ENCODE assay signal across 8 cellular contexts in genomic region chr4:89226665-89227572, GRCh38.
A peak's percentile ranks its signal among the peaks of the same experiment; 100 is the strongest.
DNase-seq lines count a peak whose midpoint lies in the region; ATAC-seq, FAIRE-seq and TF ChIP-seq lines count a peak whose summit lies in the region.

No MANE protein-coding gene starts in this region.

- 43% methylated on average over 9 of the region's 9 CpGs for WGBS in esophagus muscularis mucosa

- H3K4me1 Mint-ChIP-seq in activated T-cell treated with anti-CD3 and anti-CD28 coated beads, Interleukin-2, amount 50 U/mL, for 24 hours (ENCODE audit: low read depth) = peaks cover 23% of the 10 kb centered on the region
- H3K4me1 Mint-ChIP-seq in naive thymus-derived CD8-positive, alpha-beta T cell = peaks cover 0 to 4% (median 1%) of the 10 kb centered on the region in 4 donors
- peaks cover 6% of the 10 kb centered on the region for H3K4me1 Mint-ChIP-seq in stimulated activated memory B cell treated with anti-CD40 and anti-IgM and Interleukin-4, amounts not matched to agents 10 μg/mL and 1 μg/mL and 100 μg/mL, for 72 hours

- peak; percentile 94 for TF ChIP-seq CTCF in D721Med (IDR thresholded peaks at IDR 0.05; ENCODE audit: insufficient read depth, missing control alignments)
- peak; percentile 74 to 80 (median 78) for TF ChIP-seq CTCF in esophagus muscularis mucosa (IDR thresholded peaks at IDR 0.05)

- intact Hi-C loops in esophagus muscularis mucosa (cut with DNase I) = loop anchor here (1.0 to 5.0 kb wide), 2 partner anchors 207 to 675 kb away; no protein-coding TSS in a partner anchor

- DNase-seq in D721Med (ENCODE audit: insufficient read length, low spot score) (no peak), HuH-7.5 (ENCODE audit: low spot score) (peak; percentile 22), OCI-M1 (lab: John Stamatoyannopoulos, UW) (peak; percentile 91), esophagus muscularis mucosa (ENCODE audit: extremely low spot score) (no peak)
- peak; percentile 74 for DNase-seq in activated T-cell treated with anti-CD3 and anti-CD28 coated beads, Interleukin-2, amount 50 U/mL, for 24 hours
- DNase-seq in naive thymus-derived CD8-positive, alpha-beta T cell = peak; percentile 39 to 85 (median 68)

- ATAC-seq in GM21423 (IDR thresholded peaks at IDR 0.05; ENCODE audit: unreplicated experiment) = peak; percentile 91
- ATAC-seq in naive thymus-derived CD8-positive, alpha-beta T cell = peak; percentile 85 to 96
- ATAC-seq in stimulated activated memory B cell treated with anti-CD40 and anti-IgM and Interleukin-4, amounts not matched to agents 10 μg/mL and 1 μg/mL and 100 μg/mL, for 72 hours = peak; percentile 86

- no peaks in the 10 kb centered on the region for H3K27me3 ChIP-seq in esophagus muscularis mucosa

- H3K27ac ChIP-seq in esophagus muscularis mucosa (replicated peaks in 1 of 4) = no peak overlapping the region

- H3K4me3 Mint-ChIP-seq in activated T-cell treated with anti-CD3 and anti-CD28 coated beads, Interleukin-2, amount 50 U/mL, for 24 hours = peak overlapping the region; percentile 55
- peak overlapping the region in 6 of 10 donors; percentile 7 to 67 (median 58) for H3K4me3 Mint-ChIP-seq in naive thymus-derived CD8-positive, alpha-beta T cell
- H3K4me3 Mint-ChIP-seq in stimulated activated memory B cell treated with anti-CD40 and anti-IgM and Interleukin-4, amounts not matched to agents 10 μg/mL and 1 μg/mL and 100 μg/mL, for 72 hours = peak overlapping the region; percentile 17

- H3K9me3 ChIP-seq in esophagus muscularis mucosa = no peaks in the 10 kb centered on the region

- H3K27ac Mint-ChIP-seq in activated T-cell treated with anti-CD3 and anti-CD28 coated beads, Interleukin-2, amount 50 U/mL, for 24 hours = no peak overlapping the region
- peak overlapping the region in 4 of 10 donors; percentile 8 to 68 (median 54) for H3K27ac Mint-ChIP-seq in naive thymus-derived CD8-positive, alpha-beta T cell
- H3K27ac Mint-ChIP-seq in stimulated activated memory B cell treated with anti-CD40 and anti-IgM and Interleukin-4, amounts not matched to agents 10 μg/mL and 1 μg/mL and 100 μg/mL, for 72 hours = no peak overlapping the region

- no peak overlapping the region for H3K4me3 ChIP-seq in esophagus muscularis mucosa

- no peaks in the 10 kb centered on the region for H3K27me3 Mint-ChIP-seq in activated T-cell treated with anti-CD3 and anti-CD28 coated beads, Interleukin-2, amount 50 U/mL, for 24 hours
- H3K27me3 Mint-ChIP-seq in naive thymus-derived CD8-positive, alpha-beta T cell = peaks cover 0 to 5% (median 0%) of the 10 kb centered on the region in 5 donors
- H3K27me3 Mint-ChIP-seq in stimulated activated memory B cell treated with anti-CD40 and anti-IgM and Interleukin-4, amounts not matched to agents 10 μg/mL and 1 μg/mL and 100 μg/mL, for 72 hours = no peaks in the 10 kb centered on the region

- FAIRE-seq in D721Med (lab: Jason Lieb, UNC) = peak; percentile 95

- no peak for TF ChIP-seq EP300 in esophagus muscularis mucosa (IDR thresholded peaks at IDR 0.05)

- POLR2A ChIA-PET in naive thymus-derived CD8-positive, alpha-beta T cell (lab: Charles Lee) = no interaction called here

- no peaks in the 10 kb centered on the region for H3K36me3 Mint-ChIP-seq in activated T-cell treated with anti-CD3 and anti-CD28 coated beads, Interleukin-2, amount 50 U/mL, for 24 hours (ENCODE audit: low read depth)
- no peaks in the 10 kb centered on the region for H3K36me3 Mint-ChIP-seq in naive thymus-derived CD8-positive, alpha-beta T cell
- H3K36me3 Mint-ChIP-seq in stimulated activated memory B cell treated with anti-CD40 and anti-IgM and Interleukin-4, amounts not matched to agents 10 μg/mL and 1 μg/mL and 100 μg/mL, for 72 hours = no peaks in the 10 kb centered on the region

- TF ChIP-seq POLR2A in esophagus muscularis mucosa (IDR thresholded peaks at IDR 0.05; ENCODE audit: low read depth) = no peak

- peaks cover 0 to 5% (median 0%) of the 10 kb centered on the region in 4 donors for H3K4me1 ChIP-seq in esophagus muscularis mucosa

- H3K9me3 Mint-ChIP-seq in activated T-cell treated with anti-CD3 and anti-CD28 coated beads, Interleukin-2, amount 50 U/mL, for 24 hours = no peaks in the 10 kb centered on the region
- peaks cover 0 to 2% (median 0%) of the 10 kb centered on the region in 9 donors for H3K9me3 Mint-ChIP-seq in naive thymus-derived CD8-positive, alpha-beta T cell
- no peaks in the 10 kb centered on the region for H3K9me3 Mint-ChIP-seq in stimulated activated memory B cell treated with anti-CD40 and anti-IgM and Interleukin-4, amounts not matched to agents 10 μg/mL and 1 μg/mL and 100 μg/mL, for 72 hours

- no peaks in the 10 kb centered on the region for H3K36me3 ChIP-seq in esophagus muscularis mucosa

Comparison
In these comparisons a context has a peak if more than half of its experiments do, and no peak if none do; other contexts are left out.
1. DNase-seq: peak in HuH-7.5 (single experiment), OCI-M1 (single experiment), activated T-cell treated with anti-CD3 and anti-CD28 coated beads, Interleukin-2, amount 50 U/mL, for 24 hours (single experiment) and naive thymus-derived CD8-positive, alpha-beta T cell (10 of 10); none in D721Med (single experiment) and esophagus muscularis mucosa (single experiment).
2. Peak in every context shown above with its lines, with median percentiles within 50 percentile points of each other: ATAC-seq and H3K4me3 Mint-ChIP-seq.